8 cellular contexts compared by ENCODE assay signal in the genomic region with DNA sequence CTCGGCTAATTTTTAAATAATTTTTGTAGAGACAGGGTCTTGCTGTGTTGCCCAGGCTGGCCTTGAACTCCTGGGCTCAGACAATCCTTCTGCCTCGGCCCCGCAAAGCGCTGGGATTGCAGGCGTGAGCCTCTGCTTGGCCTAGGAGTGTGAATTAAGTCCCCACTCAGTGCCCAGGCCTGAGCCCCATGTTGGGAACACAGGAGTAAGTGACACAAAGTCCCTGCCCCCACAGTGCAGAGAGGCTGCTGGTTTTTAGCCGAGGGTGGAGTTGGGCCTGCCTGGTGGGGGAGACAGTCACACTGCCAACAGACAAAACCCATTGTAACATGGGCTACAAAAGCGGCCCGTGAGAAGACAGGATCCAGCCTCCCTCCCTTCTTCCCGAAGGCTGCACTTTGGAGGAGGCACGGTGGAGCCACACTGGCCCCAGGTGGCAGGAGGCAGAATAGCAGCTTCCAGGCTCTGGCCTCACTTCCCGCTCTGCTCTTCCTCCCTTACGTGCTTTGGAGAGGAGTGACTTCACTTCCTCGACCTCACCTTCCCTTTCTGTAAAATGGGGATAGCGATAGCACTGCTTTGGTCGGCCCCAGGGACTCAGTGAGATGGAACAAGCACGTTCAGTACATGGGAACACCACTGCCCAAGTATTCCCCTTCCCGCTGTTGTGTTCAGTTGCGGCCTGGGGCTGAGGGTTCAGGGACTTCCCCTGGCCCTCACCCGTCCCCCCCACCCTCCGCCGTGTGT. TPM values are rescaled to one million over a fixed set of nuclear protein-coding genes. Genes with fewer than 3 reads are reported as not detected.
A peak's percentile ranks its signal among the peaks of the same experiment; 100 is the strongest.
DNase-seq lines count a peak whose midpoint lies in the region; ATAC-seq and TF ChIP-seq lines count a peak whose summit lies in the region.

No MANE protein-coding gene starts in this region.

- H3K27ac Mint-ChIP-seq in progenitor cell of endocrine pancreas: no peak overlapping the region

- H3K4me3 ChIP-seq in ascending aorta: no peak overlapping the region

- H3K36me3 Mint-ChIP-seq in progenitor cell of endocrine pancreas (ENCODE audit: insufficient read depth): peaks cover 11% of the 10 kb centered on the region

- no peaks in the 10 kb centered on the region for H3K27me3 Mint-ChIP-seq in progenitor cell of endocrine pancreas

- no peaks in the 10 kb centered on the region for H3K9me3 Mint-ChIP-seq in progenitor cell of endocrine pancreas (ENCODE audit: low read depth)

- H3K36me3 ChIP-seq in ascending aorta: peaks cover 47 to 62% of the 10 kb centered on the region in 2 donors

- no peaks in the 10 kb centered on the region for H3K9me3 ChIP-seq in ascending aorta

- no peak overlapping the region for H3K27ac ChIP-seq in ascending aorta

- no peaks in the 10 kb centered on the region for H3K4me1 Mint-ChIP-seq in progenitor cell of endocrine pancreas (ENCODE audit: low read depth)

- no peaks in the 10 kb centered on the region for H3K27me3 ChIP-seq in ascending aorta

- DNase-seq in GM04504 (ENCODE audit: low read depth) (peak; percentile 53), NAMALWA (ENCODE audit: low spot score) (peak; percentile 70), SW480 (ENCODE audit: low spot score) (peak; percentile 86), ascending aorta (ENCODE audit: low spot score in 2 of 2) (peak in 1 of 2 donors; percentile 80), left ventricle myocardium superior (peak; percentile 79), progenitor cell of endocrine pancreas (ENCODE audit: low spot score, unreplicated experiment) (peak; percentile 57)

- intact Hi-C loops in ascending aorta (cut with DNase I) (loop anchor here (1.0 to 10.0 kb wide), 4 partner anchors 89 to 413 kb away; partner anchors contain the start of genes BICRA and NAPA), left ventricle myocardium superior (cut with micrococcal nuclease) (no loop called here)

- ATAC-seq in left ventricle myocardium superior (peak; percentile 88), GM19324 (IDR thresholded peaks at IDR 0.05; ENCODE audit: low FRiP score, unreplicated experiment) (no peak), HG03521 (IDR thresholded peaks at IDR 0.05; ENCODE audit: unreplicated experiment) (no peak)

- H3K4me1 ChIP-seq in ascending aorta: no peaks in the 10 kb centered on the region

- H3K4me3 Mint-ChIP-seq in progenitor cell of endocrine pancreas (ENCODE audit: low read depth): no peak overlapping the region

- TF ChIP-seq CTCF in ascending aorta (IDR thresholded peaks at IDR 0.05) (peak; percentile 95 to 99 (median 98)), progenitor cell of endocrine pancreas (IDR thresholded peaks at IDR 0.05; ENCODE audit: unreplicated experiment) (peak; percentile 93)

RNA-seq across cellular contexts. Expression of gene EHD2, which starts 15.2 kb away (rescaled TPM):
- 342 TPM for total RNA-seq in ascending aorta
- total RNA-seq in left ventricle myocardium superior: 51.5 TPM
- 0.41 and 0.64 TPM in 2 replicates for total RNA-seq in progenitor cell of endocrine pancreas

RNA-seq across cellular contexts. Expression of gene NOP53, which starts 47.3 kb away (rescaled TPM):
- total RNA-seq in ascending aorta (385 TPM), left ventricle myocardium superior (169 TPM), progenitor cell of endocrine pancreas (301 and 312 TPM in 2 replicates)

Comparison
In these comparisons a context has a peak if more than half of its experiments do, and no peak if none do; other contexts are left out.
1. RNA of gene EHD2, which starts 15.2 kb away (total RNA-seq): 342 TPM in ascending aorta (single experiment) and 51.5 TPM in left ventricle myocardium superior (single experiment); 0.41 to 0.64 TPM in progenitor cell of endocrine pancreas; every median in the first group is over 10 times any median in the second.